1 cellular context compared by ENCODE assay signal in genomic region chr17:28926366-28926765, GRCh38.
TF ChIP-seq lines count a peak whose summit lies in the region.

No MANE protein-coding gene starts in this region.

TF ChIP-seq in IMR-90, 13 proteins besides CTCF, POLR2A, EP300 and RAD21:
- no peak for TF ChIP-seq FOS (IDR thresholded peaks at IDR 0.05; ENCODE audit: low read depth, low read length)
- TF ChIP-seq MAFK (IDR thresholded peaks at IDR 0.05; ENCODE audit: low read depth, low read length): no peak
- no peak for TF ChIP-seq MAZ (IDR thresholded peaks at IDR 0.05; ENCODE audit: borderline replicate concordance, low read depth, low read length)
- TF ChIP-seq SMC3 (IDR thresholded peaks at IDR 0.05; ENCODE audit: low read depth, low read length): no peak
- no peak for TF ChIP-seq USF2 (IDR thresholded peaks at IDR 0.05; ENCODE audit: low read depth, low read length)
- no peak for TF ChIP-seq NFE2L2 (IDR thresholded peaks at IDR 0.05; ENCODE audit: low read depth, low read length)
- no peak for TF ChIP-seq BHLHE40 (IDR thresholded peaks at IDR 0.05; ENCODE audit: low read depth, low read length)
- no peak for TF ChIP-seq ELK1 (IDR thresholded peaks at IDR 0.05; ENCODE audit: borderline replicate concordance, low read depth, low read length)
- TF ChIP-seq RFX5 (IDR thresholded peaks at IDR 0.05; ENCODE audit: low read depth, low read length): no peak
- no peak for TF ChIP-seq RCOR1 (IDR thresholded peaks at IDR 0.05; ENCODE audit: insufficient replicate concordance, low read length)
- no peak for TF ChIP-seq MXI1 (IDR thresholded peaks at IDR 0.05; ENCODE audit: borderline replicate concordance, low read depth, low read length)
- no peak for TF ChIP-seq CEBPB (IDR thresholded peaks at IDR 0.05; ENCODE audit: low read depth, low read length)
- TF ChIP-seq CHD1 (IDR thresholded peaks at IDR 0.05; ENCODE audit: low read depth, low read length): no peak
